1 cellular context compared by ENCODE assay signal in genomic region chr4:1041147-1041935, GRCh38.
TF ChIP-seq lines count a peak whose summit lies in the region.

No MANE protein-coding gene starts in this region.

TF ChIP-seq in K562, 482 proteins besides CTCF, POLR2A, EP300 and RAD21 (continues in another document):
- 0 out of 2 replicates have a peak, but pooled peaks have one; percentile 8 for TF ChIP-seq BHLHE40 (IDR thresholded peaks at IDR 0.05; ENCODE audit: low read length)
- TF ChIP-seq NRF1 (conservative IDR thresholded peaks at IDR 0.05 in 1 of 2, IDR thresholded peaks at IDR 0.05 in 1 of 2) = peak; percentile 65 to 69
- 0 out of 2 replicates have a peak, but pooled peaks have one; percentile 67 for TF ChIP-seq GATAD2A (IDR thresholded peaks at IDR 0.05)
- no peak; the same call in 1 of the 2 replicates for TF ChIP-seq NR2C2 (CRISPR knock-in tag; IDR thresholded peaks at IDR 0.05)
- TF ChIP-seq NR2C2 (tag; IDR thresholded peaks at IDR 0.05) = peak; percentile 50; the same call in 1 of the 2 replicates
- peak; percentile 14; the same call in 1 of the 2 replicates for TF ChIP-seq GABPB1 (CRISPR knock-in tag; IDR thresholded peaks at IDR 0.05)
- no peak for TF ChIP-seq ID3 (CRISPR knock-in tag; IDR thresholded peaks at IDR 0.05)
- 0 out of 2 replicates have a peak, but pooled peaks have one; percentile 42 for TF ChIP-seq ID3 (tag; IDR thresholded peaks at IDR 0.05)
- TF ChIP-seq VEZF1 (CRISPR knock-in tag; IDR thresholded peaks at IDR 0.05) = peak; percentile 45
- peak; percentile 65; the same call in 1 of the 2 replicates for TF ChIP-seq ZNF740 (CRISPR knock-in tag; IDR thresholded peaks at IDR 0.05)
- no peak for TF ChIP-seq ZNF740 (tag; IDR thresholded peaks at IDR 0.05)
- TF ChIP-seq MNT (conservative IDR thresholded peaks at IDR 0.05) = peak in 1 of 2 experiments; percentile 51; a peak in 1 of 4 replicates
- no peak for TF ChIP-seq ZNF609 (CRISPR knock-in tag; IDR thresholded peaks at IDR 0.05; ENCODE audit: borderline replicate concordance)
- TF ChIP-seq NR2C1 (IDR thresholded peaks at IDR 0.05) = peak; percentile 50; the same call in 1 of the 2 replicates
- TF ChIP-seq NR2C1 (tag; IDR thresholded peaks at IDR 0.05) = no peak
- TF ChIP-seq MAZ (CRISPR knock-in tag; conservative IDR thresholded peaks at IDR 0.05 in 1 of 2, IDR thresholded peaks at IDR 0.05 in 1 of 2) = peak; percentile 31 to 52; a peak in 1 of 4 replicates
- TF ChIP-seq ZNF347 (CRISPR knock-in tag; IDR thresholded peaks at IDR 0.05; ENCODE audit: low read depth) = no peak
- TF ChIP-seq RNF2 (IDR thresholded peaks at IDR 0.05) = 0 out of 2 replicates have a peak, but pooled peaks have one; percentile 39
- TF ChIP-seq TFAP4 (CRISPR knock-in tag; IDR thresholded peaks at IDR 0.05; ENCODE audit: borderline replicate concordance) = peak; percentile 51; the same call in 1 of the 2 replicates
- no peak for TF ChIP-seq IRF9 (tag; IDR thresholded peaks at IDR 0.05)
- peak; percentile 93 for TF ChIP-seq ZBTB33 (CRISPR knock-in tag; IDR thresholded peaks at IDR 0.05)
- no peak for TF ChIP-seq MXD1 (CRISPR knock-in tag; IDR thresholded peaks at IDR 0.05; ENCODE audit: borderline replicate concordance, poor library complexity, severe bottlenecking)
- no peak for TF ChIP-seq HMG20B (CRISPR knock-in tag; IDR thresholded peaks at IDR 0.05)
- no peak for TF ChIP-seq UBTF (IDR thresholded peaks at IDR 0.05; ENCODE audit: borderline replicate concordance in 1 of 2, low read depth in 2 of 2, low read length in 2 of 2)
- TF ChIP-seq RBFOX2 (IDR thresholded peaks at IDR 0.05; ENCODE audit: low read depth, low read length) = peak; percentile 48; the same call in 1 of the 2 replicates
- peak in 1 of 2 experiments; percentile 84; a peak in 1 of 4 replicates for TF ChIP-seq TEAD1 (CRISPR knock-in tag; IDR thresholded peaks at IDR 0.05)
- no peak for TF ChIP-seq HNRNPLL (IDR thresholded peaks at IDR 0.05; ENCODE audit: low read depth, low read length, poor library complexity, severe bottlenecking)
- no peak for TF ChIP-seq ZFX (CRISPR knock-in tag; IDR thresholded peaks at IDR 0.05)
- TF ChIP-seq ATF1 (CRISPR knock-in tag; IDR thresholded peaks at IDR 0.05) = no peak
- TF ChIP-seq ATF1 (tag; IDR thresholded peaks at IDR 0.05) = peak; percentile 39; the same call in 1 of the 2 replicates
- peak; percentile 79; the same call in 1 of the 2 replicates for TF ChIP-seq ZNF592 (IDR thresholded peaks at IDR 0.05)
- no peak for TF ChIP-seq OTX1 (CRISPR knock-in tag; IDR thresholded peaks at IDR 0.05)
- TF ChIP-seq RB1 (IDR thresholded peaks at IDR 0.05; ENCODE audit: low read depth) = peak; percentile 43; the same call in 1 of the 2 replicates
